ENCODE assay signal across 16 cellular contexts in genomic region chr10:93406367-93407145, GRCh38.
DNase-seq lines count a peak whose midpoint lies in the region; ATAC-seq and TF ChIP-seq lines count a peak whose summit lies in the region.
"Had no signal": no experiment of that assay in that cellular context is flagged by ENCODE, and none has a peak within 500 bp of the region (broad histone marks: within the 10 kb centered on the region; RNA-seq: fewer than 3 reads in every experiment).

No MANE protein-coding gene starts in this region.

- peak; percentile 77 for ATAC-seq in omental fat pad (ENCODE audit: low FRiP score)
- ATAC-seq in HG03045 (IDR thresholded peaks at IDR 0.05; ENCODE audit: unreplicated experiment): no peak
- ATAC-seq: natural killer cell, Right ventricle myocardium inferior had no signal

- peaks cover 0 to 3% of the 10 kb centered on the region in 2 donors for H3K27me3 Mint-ChIP-seq in CD8-positive, alpha-beta memory T cell

- no peaks in the 10 kb centered on the region for H3K79me2 ChIP-seq in fibroblast of lung (ENCODE audit: control insufficient read depth, insufficient read depth, low read length)

- no peak overlapping the region for H3K4me3 ChIP-seq in fibroblast of lung (replicated peaks in 1 of 4; ENCODE audit: control extremely low read depth in 1 of 4, insufficient read depth in 1 of 4, low read depth in 3 of 4, low read length in 4 of 4)
- no peak overlapping the region for H3K4me3 ChIP-seq in effector memory CD4-positive, alpha-beta T cell (ENCODE audit: insufficient read depth, low read depth, low read length, poor library complexity, severe bottlenecking)
- no peak overlapping the region for H3K4me3 ChIP-seq in CD8-positive, alpha-beta memory T cell (ENCODE audit: low read length)

- POLR2A ChIA-PET in CD8-positive, alpha-beta memory T cell (lab: Charles Lee): no interaction called here

- H3K27me3 ChIP-seq in fibroblast of lung (ENCODE audit: control insufficient read depth, insufficient read depth, low read length): no peaks in the 10 kb centered on the region
- H3K27me3 ChIP-seq in effector memory CD4-positive, alpha-beta T cell (replicated peaks; ENCODE audit: control insufficient read depth, insufficient read depth, low read length, poor library complexity, severe bottlenecking): no peaks in the 10 kb centered on the region
- no peaks in the 10 kb centered on the region for H3K27me3 ChIP-seq in CD8-positive, alpha-beta memory T cell (ENCODE audit: insufficient read depth, low read length, poor library complexity, severe bottlenecking)

- DNase-seq in ELR (ENCODE audit: low read depth): peak; percentile 65
- DNase-seq in amniotic epithelial cell (ENCODE audit: low read depth): peak; percentile 85
- peak in 1 of 2 donors; percentile 77 for DNase-seq in fibroblast of lung (ENCODE audit: low read depth in 2 of 2)
- DNase-seq in omental fat pad (ENCODE audit: low spot score): no peak
- DNase-seq in effector memory CD4-positive, alpha-beta T cell: no peak
- no peak for DNase-seq in CD8-positive, alpha-beta memory T cell
- DNase-seq in mucosa of gallbladder (ENCODE audit: low spot score): no peak
- DNase-seq: activated effector memory CD4-positive, alpha-beta T cell treated with Interleukin-2 at 50 U/mL for 16 hours; cerebellar nuclear complex; natural killer cell; NCI-H187 treated with DMSO at 0.1 percent for 48 hours; NCI-H774; stimulated activated naive CD4-positive, alpha-beta T cell treated with Interleukin-2 at 50 U/mL for 16 hours had no signal

- peaks cover 8 to 15% (median 12%) of the 10 kb centered on the region in 3 donors for H3K4me1 Mint-ChIP-seq in CD8-positive, alpha-beta memory T cell
- H3K4me1 Mint-ChIP-seq: CD14-positive monocyte had no signal

- H3K9ac ChIP-seq in fibroblast of lung (ENCODE audit: insufficient read depth, low read length): no peak overlapping the region

- no peaks in the 10 kb centered on the region for H3K4me1 ChIP-seq in fibroblast of lung (ENCODE audit: control insufficient read depth, extremely low read depth, insufficient read depth, low read length)
- H3K4me1 ChIP-seq in effector memory CD4-positive, alpha-beta T cell (ENCODE audit: control insufficient read depth, insufficient read depth, low read length, poor library complexity, severe bottlenecking): peaks cover 6% of the 10 kb centered on the region
- H3K4me1 ChIP-seq in CD8-positive, alpha-beta memory T cell (ENCODE audit: insufficient read depth, low read length): peaks cover 29% of the 10 kb centered on the region

- H4K20me1 ChIP-seq in fibroblast of lung (ENCODE audit: control insufficient read depth, extremely low read depth, insufficient read depth, low read length): no peaks in the 10 kb centered on the region

- no peak overlapping the region for H3K4me2 ChIP-seq in fibroblast of lung (ENCODE audit: extremely low read depth, insufficient read depth, low read length)

- no peak overlapping the region for H3K4me3 Mint-ChIP-seq in CD8-positive, alpha-beta memory T cell
- H3K4me3 Mint-ChIP-seq: CD14-positive monocyte, natural killer cell had no signal

- CTCF ChIA-PET in CD8-positive, alpha-beta memory T cell (lab: Charles Lee): no interaction called here

- H3K9me3 Mint-ChIP-seq in CD8-positive, alpha-beta memory T cell: peaks cover 0 to under 1% (median 0%) of the 10 kb centered on the region in 5 donors
- H3K9me3 Mint-ChIP-seq: natural killer cell had no signal

- no peaks in the 10 kb centered on the region for H3K9me3 ChIP-seq in fibroblast of lung (ENCODE audit: control insufficient read depth, insufficient read depth, low read depth, low read length)
- H3K9me3 ChIP-seq in effector memory CD4-positive, alpha-beta T cell (ENCODE audit: control insufficient read depth, low read length): no peaks in the 10 kb centered on the region
- no peaks in the 10 kb centered on the region for H3K9me3 ChIP-seq in CD8-positive, alpha-beta memory T cell (ENCODE audit: low read length)

- H3K27ac Mint-ChIP-seq in CD8-positive, alpha-beta memory T cell: no peak overlapping the region
- H3K27ac Mint-ChIP-seq: natural killer cell had no signal

- H3K36me3 ChIP-seq in fibroblast of lung (ENCODE audit: control insufficient read depth, insufficient read depth, low read length): peaks cover 28% of the 10 kb centered on the region
- no peaks in the 10 kb centered on the region for H3K36me3 ChIP-seq in effector memory CD4-positive, alpha-beta T cell (ENCODE audit: control insufficient read depth, insufficient read depth, low read length)
- H3K36me3 ChIP-seq in CD8-positive, alpha-beta memory T cell (ENCODE audit: insufficient read depth, low read length): no peaks in the 10 kb centered on the region

- H3K27ac ChIP-seq in fibroblast of lung (ENCODE audit: insufficient read depth, low read length): peak overlapping the region; percentile 11
- no peak overlapping the region for H3K27ac ChIP-seq in effector memory CD4-positive, alpha-beta T cell (ENCODE audit: insufficient read depth, low read length, poor library complexity, severe bottlenecking)
- no peak overlapping the region for H3K27ac ChIP-seq in CD8-positive, alpha-beta memory T cell (ENCODE audit: low read depth, low read length)

- H3K36me3 Mint-ChIP-seq in CD8-positive, alpha-beta memory T cell: no peaks in the 10 kb centered on the region
- H3K36me3 Mint-ChIP-seq: natural killer cell had no signal

- no peak overlapping the region for H2AFZ ChIP-seq in fibroblast of lung (ENCODE audit: low read length)

- TF ChIP-seq CTCF in fibroblast of lung (conservative IDR thresholded peaks at IDR 0.05 in 1 of 2, IDR thresholded peaks at IDR 0.05 in 1 of 2; ENCODE audit: low read depth in 1 of 2, low read length in 2 of 2): no peak
- no peak for TF ChIP-seq CTCF in omental fat pad (IDR thresholded peaks at IDR 0.05)

Comparison
In these comparisons a context has a peak if more than half of its experiments do, and no peak if none do; other contexts are left out.
1. DNase-seq: peak in ELR (single experiment) and amniotic epithelial cell (single experiment); none in omental fat pad (single experiment), effector memory CD4-positive, alpha-beta T cell (0 of 3), CD8-positive, alpha-beta memory T cell (0 of 5) and mucosa of gallbladder (single experiment).